Comparison of ENCODE assay signal across 10 cellular contexts in genomic region chr5:160287378-160288051, GRCh38. TPM values are rescaled to one million over a fixed set of nuclear protein-coding genes. Genes with fewer than 3 reads are reported as not detected.
DNase-seq lines count a peak whose midpoint lies in the region; ATAC-seq, FAIRE-seq and TF ChIP-seq lines count a peak whose summit lies in the region.
"Had no signal": no experiment of that assay in that cellular context is flagged by ENCODE, and none has a peak within 500 bp of the region (broad histone marks: within the 10 kb centered on the region; RNA-seq: fewer than 3 reads in every experiment).

No MANE protein-coding gene starts in this region.

- peak in 10 of 14 donors; percentile 7 to 92 (median 26) for DNase-seq in C1 segment of cervical spinal cord (lab: John Stamatoyannopoulos, UW)
- DNase-seq in NCI-H524 (lab: John Stamatoyannopoulos, UW) = peak; percentile 92 to 97
- DNase-seq in endothelial cell of umbilical vein (ENCODE audit: low read depth, low spot score) = peak; percentile 80
- peak; percentile 67 to 71 (median 70) for DNase-seq in mucosa of descending colon
- DNase-seq in tibial artery = no peak
- no peak for DNase-seq in activated gamma-delta T cell (lab: John Stamatoyannopoulos, UW)
- DNase-seq in activated T-helper 2 cell treated with anti-CD3 and anti-CD28 coated beads, Interferon-gamma antibody, Interleukin-2, Interleukin-4, amounts not matched to agents 10 μg/mL and 5 μg/mL and 100 μg/mL, durations not matched to agents 14 hours and 24 hours and 36 hours (ENCODE audit: low spot score) = no peak
- no peak for DNase-seq in NCI-H187 treated with DMSO at 0.1 percent for 48 hours (lab: John Stamatoyannopoulos, UW)
- DNase-seq: AML-193 had no signal

- H3K9ac ChIP-seq in endothelial cell of umbilical vein (replicated peaks; ENCODE audit: extremely low read depth, insufficient read depth, low read length) = no peak overlapping the region

- H3K4me1 ChIP-seq in endothelial cell of umbilical vein (ENCODE audit: control insufficient read depth, extremely low read depth, insufficient read depth, low read length) (peaks cover 19% of the 10 kb centered on the region), mucosa of descending colon (ENCODE audit: low read depth) (peaks cover 27% of the 10 kb centered on the region), tibial artery (peaks cover 0 to 17% (median 9%) of the 10 kb centered on the region in 4 donors)

- no peak overlapping the region for H3K27ac ChIP-seq in endothelial cell of umbilical vein (ENCODE audit: insufficient read depth, low read depth, low read length)
- H3K27ac ChIP-seq in tibial artery = no peak overlapping the region

- TF ChIP-seq CTCF in endothelial cell of umbilical vein (IDR thresholded peaks at IDR 0.05; ENCODE audit: extremely low read depth in 1 of 2, insufficient read depth in 1 of 2, low read depth in 1 of 2, low read length in 2 of 2) (no peak), mucosa of descending colon (IDR thresholded peaks at IDR 0.05) (no peak), tibial artery (IDR thresholded peaks at IDR 0.05) (no peak)

- H3K36me3 ChIP-seq in endothelial cell of umbilical vein (ENCODE audit: control insufficient read depth in 2 of 2, extremely low read depth in 1 of 2, insufficient read depth in 2 of 2, low read length in 2 of 2) (no peaks in the 10 kb centered on the region), mucosa of descending colon (ENCODE audit: low read depth) (no peaks in the 10 kb centered on the region), tibial artery (no peaks in the 10 kb centered on the region)

- no peaks in the 10 kb centered on the region for H3K9me1 ChIP-seq in endothelial cell of umbilical vein (replicated peaks; ENCODE audit: control insufficient read depth, extremely low read depth, insufficient read depth, low read length)

- no peak for TF ChIP-seq POLR2A in endothelial cell of umbilical vein (IDR thresholded peaks at IDR 0.05; ENCODE audit: low read depth, low read length)

- no peaks in the 10 kb centered on the region for H3K27me3 Mint-ChIP-seq in activated T-helper 2 cell treated with anti-CD3 and anti-CD28 coated beads, Interferon-gamma antibody, Interleukin-2, Interleukin-4, amounts not matched to agents 10 μg/mL and 5 μg/mL and 100 μg/mL, durations not matched to agents 14 hours and 24 hours and 36 hours (ENCODE audit: low read depth)

- no peaks in the 10 kb centered on the region for H4K20me1 ChIP-seq in endothelial cell of umbilical vein (replicated peaks; ENCODE audit: control insufficient read depth, extremely low read depth, insufficient read depth, low read length)

- H3K9me3 ChIP-seq in endothelial cell of umbilical vein (replicated peaks; ENCODE audit: control insufficient read depth, insufficient read depth, low read length) = no peaks in the 10 kb centered on the region
- no peaks in the 10 kb centered on the region for H3K9me3 ChIP-seq in mucosa of descending colon
- no peaks in the 10 kb centered on the region for H3K9me3 ChIP-seq in tibial artery

- no peak overlapping the region for H3K27ac Mint-ChIP-seq in activated T-helper 2 cell treated with anti-CD3 and anti-CD28 coated beads, Interferon-gamma antibody, Interleukin-2, Interleukin-4, amounts not matched to agents 10 μg/mL and 5 μg/mL and 100 μg/mL, durations not matched to agents 14 hours and 24 hours and 36 hours

- peak; percentile 70 for ATAC-seq in mucosa of descending colon

- no peak overlapping the region for H3K4me3 ChIP-seq in endothelial cell of umbilical vein (replicated peaks in 1 of 3; ENCODE audit: insufficient read depth in 1 of 3, low read depth in 1 of 3, low read length in 3 of 3)
- no peak overlapping the region for H3K4me3 ChIP-seq in mucosa of descending colon
- H3K4me3 ChIP-seq in tibial artery = no peak overlapping the region

- no peaks in the 10 kb centered on the region for H3K27me3 ChIP-seq in endothelial cell of umbilical vein (ENCODE audit: control insufficient read depth in 2 of 2, insufficient read depth in 2 of 2, low read length in 2 of 2)
- H3K27me3 ChIP-seq in tibial artery = no peaks in the 10 kb centered on the region

- BruUV-seq in endothelial cell of umbilical vein (replicated peaks; lab: Mats Ljungman, UMichigan) = no TSS peak

- no peak overlapping the region for H3K4me3 Mint-ChIP-seq in activated T-helper 2 cell treated with anti-CD3 and anti-CD28 coated beads, Interferon-gamma antibody, Interleukin-2, Interleukin-4, amounts not matched to agents 10 μg/mL and 5 μg/mL and 100 μg/mL, durations not matched to agents 14 hours and 24 hours and 36 hours (ENCODE audit: low read depth)

- no peak overlapping the region for H3K4me2 ChIP-seq in endothelial cell of umbilical vein (ENCODE audit: insufficient read depth, low read length)

- FAIRE-seq in endothelial cell of umbilical vein (lab: Jason Lieb, UNC) = no peak
- FAIRE-seq: TTC549 had no signal

- POLR2A ChIA-PET in endothelial cell of umbilical vein (lab: Charles Lee) = interaction anchor here (0.9 kb wide), 1 partner anchor 27 kb away, joined by 3 read pairs; no protein-coding TSS in a partner anchor

- H3K4me1 Mint-ChIP-seq in activated T-helper 2 cell treated with anti-CD3 and anti-CD28 coated beads, Interferon-gamma antibody, Interleukin-2, Interleukin-4, amounts not matched to agents 10 μg/mL and 5 μg/mL and 100 μg/mL, durations not matched to agents 14 hours and 24 hours and 36 hours (ENCODE audit: low read depth) = no peaks in the 10 kb centered on the region

- intact Hi-C loops in endothelial cell of umbilical vein (cut with micrococcal nuclease) = loop anchor here (2.0 kb wide), 1 partner anchor 17 kb away; no protein-coding TSS in a partner anchor
- intact Hi-C loops in mucosa of descending colon (cut with DNase I, micrococcal nuclease) = no loop called here
- intact Hi-C loops in tibial artery (cut with DNase I; ENCODE audit: low total_unique reads) = no loop called here
- intact Hi-C loops in activated T-helper 2 cell treated with anti-CD3 and anti-CD28 coated beads, Interferon-gamma antibody, Interleukin-2, Interleukin-4, amounts not matched to agents 10 μg/mL and 5 μg/mL and 100 μg/mL, durations not matched to agents 14 hours and 24 hours and 36 hours (cut with micrococcal nuclease) = no loop called here

- H2AFZ ChIP-seq in endothelial cell of umbilical vein (ENCODE audit: low read depth, low read length) = no peak overlapping the region

- H3K9me3 Mint-ChIP-seq in activated T-helper 2 cell treated with anti-CD3 and anti-CD28 coated beads, Interferon-gamma antibody, Interleukin-2, Interleukin-4, amounts not matched to agents 10 μg/mL and 5 μg/mL and 100 μg/mL, durations not matched to agents 14 hours and 24 hours and 36 hours = no peaks in the 10 kb centered on the region

- dilution Hi-C loops in endothelial cell of umbilical vein (cut with MboI; ENCODE audit: extremely low pct_ligation_motif_present, low sequenced_read_pairs) = no loop called here

- no peaks in the 10 kb centered on the region for H3K36me3 Mint-ChIP-seq in activated T-helper 2 cell treated with anti-CD3 and anti-CD28 coated beads, Interferon-gamma antibody, Interleukin-2, Interleukin-4, amounts not matched to agents 10 μg/mL and 5 μg/mL and 100 μg/mL, durations not matched to agents 14 hours and 24 hours and 36 hours (ENCODE audit: low read depth)

- CTCF ChIA-PET in endothelial cell of umbilical vein (lab: Charles Lee) = interaction anchor here (0.9 to 2.1 kb wide), 5 partner anchors 16 to 266 kb away, joined by 3 to 9 read pairs (median 5); partner anchors contain the start of gene CCNJL

- H3K79me2 ChIP-seq in endothelial cell of umbilical vein (ENCODE audit: control insufficient read depth, insufficient read depth, low read length) = no peaks in the 10 kb centered on the region

TF ChIP-seq in endothelial cell of umbilical vein, 7 proteins besides CTCF, POLR2A, EP300 and RAD21 (continues in another document):
- no peak for TF ChIP-seq MAX (IDR thresholded peaks at IDR 0.05; ENCODE audit: insufficient read depth, insufficient read length)
- TF ChIP-seq GATA2 (IDR thresholded peaks at IDR 0.05; ENCODE audit: insufficient read depth, insufficient read length, low read depth, low read length) = no peak
- TF ChIP-seq EZH2 (IDR thresholded peaks at IDR 0.05; ENCODE audit: borderline replicate concordance, low read depth, low read length, severe bottlenecking) = no peak
- TF ChIP-seq MYC (IDR thresholded peaks at IDR 0.05; ENCODE audit: low read depth, low read length) = no peak
- TF ChIP-seq JUN (IDR thresholded peaks at IDR 0.05; ENCODE audit: borderline replicate concordance, insufficient read depth, insufficient read length, low read depth) = no peak

RNA-seq across cellular contexts. Expression of gene CCNJL, which starts 24.8 kb away (rescaled TPM):
- total RNA-seq in endothelial cell of umbilical vein = 17.4 and 20.0 TPM in 2 replicates
- polyA plus RNA-seq in endothelial cell of umbilical vein = 21.3 and 24.8 TPM in 2 replicates
- polyA plus RNA-seq in endothelial cell of umbilical vein (2011; cell fraction: cytosol; rRNA removed) = 12.6 and 13.7 TPM in 2 replicates
- 10.4 and 11.8 TPM in 2 replicates for polyA plus RNA-seq in endothelial cell of umbilical vein (2011; cell fraction: nucleus; rRNA removed)
- 7.9 and 10.5 TPM in 2 replicates for polyA plus RNA-seq in endothelial cell of umbilical vein (2012)
- 15.4 and 22.0 TPM in 2 replicates for polyA minus RNA-seq in endothelial cell of umbilical vein
- 0.61 TPM for polyA minus RNA-seq in endothelial cell of umbilical vein (2011; cell fraction: cytosol; rRNA and poly(A)+ RNA removed)
- polyA minus RNA-seq in endothelial cell of umbilical vein (2011; cell fraction: nucleus; rRNA and poly(A)+ RNA removed) = 12.7 and 17.9 TPM in 2 replicates
- total RNA-seq in mucosa of descending colon = 10 to 100 TPM in 2 of 3 donors, 1 to 10 TPM in 1; 8.7 to 32.7 (median 25.0) TPM
- not detected in 2 replicates for total RNA-seq in activated T-helper 2 cell treated with anti-CD3 and anti-CD28 coated beads, Interferon-gamma antibody, Interleukin-2, Interleukin-4, amounts not matched to agents 10 μg/mL and 5 μg/mL and 100 μg/mL, durations not matched to agents 14 hours and 24 hours and 36 hours

RNA-seq across cellular contexts. Expression of gene FABP6, which starts 58.2 kb away (rescaled TPM):
- not detected in 2 replicates for total RNA-seq in endothelial cell of umbilical vein
- not detected in 2 replicates for polyA plus RNA-seq in endothelial cell of umbilical vein
- not detected in 2 replicates for polyA plus RNA-seq in endothelial cell of umbilical vein (2011; cell fraction: cytosol; rRNA removed)
- polyA plus RNA-seq in endothelial cell of umbilical vein (2011; cell fraction: nucleus; rRNA removed) = not detected in 2 replicates
- polyA plus RNA-seq in endothelial cell of umbilical vein (2012) = 0.51 and 0.70 TPM in 2 replicates
- polyA minus RNA-seq in endothelial cell of umbilical vein = not detected in 2 replicates
- not detected for polyA minus RNA-seq in endothelial cell of umbilical vein (2011; cell fraction: cytosol; rRNA and poly(A)+ RNA removed)
- not detected in 2 replicates for polyA minus RNA-seq in endothelial cell of umbilical vein (2011; cell fraction: nucleus; rRNA and poly(A)+ RNA removed)
- not detected for total RNA-seq in mucosa of descending colon
- not detected in 2 replicates for total RNA-seq in activated T-helper 2 cell treated with anti-CD3 and anti-CD28 coated beads, Interferon-gamma antibody, Interleukin-2, Interleukin-4, amounts not matched to agents 10 μg/mL and 5 μg/mL and 100 μg/mL, durations not matched to agents 14 hours and 24 hours and 36 hours

Comparison
In these comparisons a context has a peak if more than half of its experiments do, and no peak if none do; other contexts are left out.
1. DNase-seq: peak in C1 segment of cervical spinal cord (10 of 14), NCI-H524 (2 of 2), endothelial cell of umbilical vein (single experiment) and mucosa of descending colon (3 of 3); none in tibial artery (0 of 2), activated gamma-delta T cell (single experiment), activated T-helper 2 cell treated with anti-CD3 and anti-CD28 coated beads, Interferon-gamma antibody, Interleukin-2, Interleukin-4, amounts not matched to agents 10 μg/mL and 5 μg/mL and 100 μg/mL, durations not matched to agents 14 hours and 24 hours and 36 hours (single experiment) and NCI-H187 treated with DMSO at 0.1 percent for 48 hours (single experiment).